22 cellular contexts compared by ENCODE assay signal in the genomic region with DNA sequence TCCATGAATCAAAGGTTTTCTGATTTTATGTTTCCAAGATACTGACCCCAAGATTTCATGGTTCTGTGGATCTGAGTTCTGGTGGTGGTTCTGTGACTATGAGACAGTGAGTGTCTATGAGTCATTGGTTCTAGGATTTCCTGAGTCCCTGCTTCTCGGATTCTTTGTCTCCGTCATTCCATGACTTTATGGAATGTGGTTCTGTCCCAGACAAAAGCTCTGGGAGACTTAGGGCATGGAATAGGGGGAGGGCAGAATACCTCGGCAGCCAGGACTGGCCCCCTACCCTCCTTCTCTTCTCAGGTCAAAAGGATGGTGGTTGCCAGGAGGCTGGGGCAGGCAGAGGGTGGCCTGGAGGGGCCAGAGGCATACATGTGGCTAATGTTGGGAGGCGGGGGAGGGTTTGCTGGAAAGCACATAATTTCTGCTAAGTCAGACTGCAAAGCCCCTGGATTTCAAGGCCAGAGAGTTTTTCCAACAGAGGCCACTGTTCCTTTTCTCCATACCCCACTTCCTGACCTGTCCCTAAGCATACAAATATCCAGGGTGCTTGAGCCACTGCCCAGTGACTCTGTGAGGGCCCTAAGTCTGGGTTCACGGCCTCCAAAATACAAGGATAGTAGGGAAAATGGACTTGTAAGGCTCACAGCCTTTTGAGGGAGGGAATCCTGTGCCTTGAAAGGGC. TPM values are rescaled to one million over a fixed set of nuclear protein-coding genes. Genes with fewer than 3 reads are reported as not detected.
DNase-seq lines count a peak whose midpoint lies in the region; ATAC-seq, FAIRE-seq and TF ChIP-seq lines count a peak whose summit lies in the region.
"Had no signal": no experiment of that assay in that cellular context is flagged by ENCODE, and none has a peak within 500 bp of the region (broad histone marks: within the 10 kb centered on the region; RNA-seq: fewer than 3 reads in every experiment).

No MANE protein-coding gene starts in this region.

- H4K91ac ChIP-seq in mesenchymal stem cell (ENCODE audit: low read length), result peak overlapping the region; percentile 64

- TF ChIP-seq CTCF in HepG2 (CRISPR knock-in tag; IDR thresholded peaks at IDR 0.05) (no peak), right lobe of liver (IDR thresholded peaks at IDR 0.05) (no peak), brain (conservative IDR thresholded peaks at IDR 0.05) (no peak), type B pancreatic cell (conservative IDR thresholded peaks at IDR 0.05) (no peak), BE2C (IDR thresholded peaks at IDR 0.05; ENCODE audit: low read depth, low read length) (no peak)
- no peak for TF ChIP-seq CTCF in CD8-positive, alpha-beta T cell (IDR thresholded peaks at IDR 0.05)

- intact Hi-C loops in HepG2 (cut with micrococcal nuclease; ENCODE audit: unreplicated experiment) (no loop called here), right lobe of liver (cut with DNase I) (no loop called here)
- intact Hi-C loops in CD8-positive, alpha-beta T cell (cut with DNase I, micrococcal nuclease), result no loop called here

- no peaks in the 10 kb centered on the region for H4K20me1 ChIP-seq in HepG2 (ENCODE audit: insufficient read depth, low read length)

- H3K27me3 Mint-ChIP-seq in brain (no peaks in the 10 kb centered on the region), type B pancreatic cell (peaks cover 3% of the 10 kb centered on the region)
- H3K27me3 Mint-ChIP-seq in CD8-positive, alpha-beta T cell (ENCODE audit: low read depth), result no peaks in the 10 kb centered on the region
- H3K27me3 Mint-ChIP-seq: central memory CD8-positive, alpha-beta T cell had no signal

- H3K36me3 ChIP-seq in HepG2 (replicated peaks in 1 of 2; ENCODE audit: control insufficient read depth in 1 of 2, insufficient read depth in 2 of 2, low read length in 2 of 2) (no peaks in the 10 kb centered on the region), right lobe of liver (no peaks in the 10 kb centered on the region), mesenchymal stem cell (ENCODE audit: control insufficient read depth in 1 of 2, insufficient read depth in 2 of 2, low read depth in 1 of 2, low read length in 2 of 2) (no peaks in the 10 kb centered on the region), BE2C (no peaks in the 10 kb centered on the region)
- no peaks in the 10 kb centered on the region for H3K36me3 ChIP-seq in CD8-positive, alpha-beta T cell (ENCODE audit: insufficient read depth, low read length)
- H3K36me3 ChIP-seq: left lung had no signal

- H3K4me1 Mint-ChIP-seq in brain, result peaks cover 30% of the 10 kb centered on the region
- peaks cover 21% of the 10 kb centered on the region for H3K4me1 Mint-ChIP-seq in type B pancreatic cell (ENCODE audit: unreplicated experiment)
- no peaks in the 10 kb centered on the region for H3K4me1 Mint-ChIP-seq in CD8-positive, alpha-beta T cell (ENCODE audit: low read depth)
- H3K4me1 Mint-ChIP-seq: activated naive CD8-positive, alpha-beta T cell treated with anti-CD3 and anti-CD28 coated beads for 36 hours; central memory CD8-positive, alpha-beta T cell; IgD-negative memory B cell; naive B cell had no signal

- peak; percentile 67 for ATAC-seq in HepG2
- ATAC-seq in right lobe of liver, result no peak
- no peak for ATAC-seq in CD8-positive, alpha-beta T cell
- ATAC-seq: left lung had no signal

- peak overlapping the region; percentile 63 for H2BK15ac ChIP-seq in mesenchymal stem cell (ENCODE audit: low read depth, poor library complexity, severe bottlenecking)

- no peak for TF ChIP-seq POLR2A in HepG2 (IDR thresholded peaks at IDR 0.05; ENCODE audit: insufficient read depth in 1 of 2, low read depth in 2 of 2, low read length in 2 of 2)
- no peak for TF ChIP-seq POLR2A in right lobe of liver (IDR thresholded peaks at IDR 0.05)

- H3K9me3 Mint-ChIP-seq in brain (peaks cover 0 to 2% (median 0%) of the 10 kb centered on the region in 5 experiments), type B pancreatic cell (no peaks in the 10 kb centered on the region)
- no peaks in the 10 kb centered on the region for H3K9me3 Mint-ChIP-seq in CD8-positive, alpha-beta T cell
- H3K9me3 Mint-ChIP-seq: activated naive CD8-positive, alpha-beta T cell treated with anti-CD3 and anti-CD28 coated beads for 36 hours; central memory CD8-positive, alpha-beta T cell; IgD-negative memory B cell; naive B cell had no signal

- peak overlapping the region; percentile 60 to 63 for H3K18ac ChIP-seq in mesenchymal stem cell (ENCODE audit: low read depth in 1 of 2, low read length in 2 of 2)

- H3K27ac Mint-ChIP-seq in brain (peak overlapping the region in 4 of 5 experiments; percentile 19 to 93 (median 53)), type B pancreatic cell (peak overlapping the region; percentile 86)
- H3K27ac Mint-ChIP-seq in CD8-positive, alpha-beta T cell, result no peak overlapping the region
- H3K27ac Mint-ChIP-seq: activated naive CD8-positive, alpha-beta T cell treated with anti-CD3 and anti-CD28 coated beads for 36 hours; IgD-negative memory B cell; naive B cell had no signal

- peak overlapping the region; percentile 57 for H2BK5ac ChIP-seq in mesenchymal stem cell (ENCODE audit: low read depth, low read length, poor library complexity, severe bottlenecking)

- H2BK120ac ChIP-seq in mesenchymal stem cell (ENCODE audit: low read depth, low read length), result no peak overlapping the region

- peak; percentile 38 for DNase-seq in HepG2 (ENCODE audit: low spot score)
- DNase-seq in right lobe of liver, result no peak
- DNase-seq in mesenchymal stem cell, result peak; percentile 79
- no peak for DNase-seq in type B pancreatic cell (ENCODE audit: extremely low spot score, unreplicated experiment)
- no peak for DNase-seq in DMS 273 treated with DMSO at 0.1 percent for 48 hours (lab: John Stamatoyannopoulos, UW)
- no peak for DNase-seq in CD8-positive, alpha-beta T cell
- no peak for DNase-seq in BE2C
- DNase-seq: 8988T; activated CD4-positive, alpha-beta T cell treated with anti-CD3 and anti-CD28 coated beads for 4 hours; activated naive CD8-positive, alpha-beta T cell treated with anti-CD3 and anti-CD28 coated beads for 36 hours; head of caudate nucleus; left lung; naive B cell; NCI-H1092; NCI-H2107; NCI-H82; T-helper 2 cell had no signal

- H3K4me3 ChIP-seq in HepG2 (replicated peaks in 1 of 3; ENCODE audit: insufficient read depth in 1 of 3, low read depth in 2 of 3, low read length in 3 of 3) (peak overlapping the region in 1 of 3 experiments; percentile 45; a peak in 1 of 6 replicates), right lobe of liver (no peak overlapping the region), mesenchymal stem cell (ENCODE audit: insufficient read depth in 1 of 2, low read depth in 1 of 2, low read length in 2 of 2) (no peak overlapping the region), BE2C (ENCODE audit: low read depth, low read length) (no peak overlapping the region)
- H3K4me3 ChIP-seq in CD8-positive, alpha-beta T cell (ENCODE audit: low read depth, low read length), result no peak overlapping the region
- H3K4me3 ChIP-seq: left lung had no signal

- H3K4me2 ChIP-seq in HepG2 (ENCODE audit: low read depth, low read length) (peak overlapping the region; percentile 57), mesenchymal stem cell (ENCODE audit: low read length, poor library complexity, severe bottlenecking) (no peak overlapping the region)

- 3% methylated on average over 4 of the region's 5 CpGs for WGBS in HepG2 (ENCODE audit: low lambda C conversion rate)
- 54% methylated on average over 2 of the region's 5 CpGs for WGBS in right lobe of liver (ENCODE audit: insufficient coverage, low coverage, low lambda C conversion rate, missing lambda C conversion rate)
- 48% methylated on average over 5 of the region's 5 CpGs for WGBS in mesenchymal stem cell

- no peaks in the 10 kb centered on the region for H3K79me1 ChIP-seq in mesenchymal stem cell (replicated peaks; ENCODE audit: low read length, poor library complexity, severe bottlenecking)

- H4K8ac ChIP-seq in mesenchymal stem cell (ENCODE audit: low read length), result peak overlapping the region; percentile 77

- peak overlapping the region in 1 of 2 experiments; percentile 17 for H2BK12ac ChIP-seq in mesenchymal stem cell (ENCODE audit: low read length in 2 of 2)

- no peaks in the 10 kb centered on the region for H3K79me2 ChIP-seq in HepG2 (ENCODE audit: insufficient read depth, low read length)

- no TSS peak for BruUV-seq in HepG2 (replicated peaks; lab: Mats Ljungman, UMichigan)

- TF ChIP-seq EP300 in HepG2 (IDR thresholded peaks at IDR 0.05; ENCODE audit: low read depth in 2 of 2, low read length in 2 of 2), result no peak
- no peak for TF ChIP-seq EP300 in HepG2 (CRISPR knock-in tag; IDR thresholded peaks at IDR 0.05; ENCODE audit: borderline replicate concordance)

- peak overlapping the region in 1 of 5 experiments; percentile 42 for H3K4me3 Mint-ChIP-seq in brain
- H3K4me3 Mint-ChIP-seq in type B pancreatic cell, result peak overlapping the region; percentile 67
- no peak overlapping the region for H3K4me3 Mint-ChIP-seq in CD8-positive, alpha-beta T cell
- H3K4me3 Mint-ChIP-seq: activated naive CD8-positive, alpha-beta T cell treated with anti-CD3 and anti-CD28 coated beads for 36 hours; central memory CD8-positive, alpha-beta T cell; IgD-negative memory B cell; naive B cell had no signal

- H3K4me1 ChIP-seq in HepG2 (ENCODE audit: insufficient read depth, low read length) (peaks cover 27% of the 10 kb centered on the region), right lobe of liver (no peaks in the 10 kb centered on the region), mesenchymal stem cell (ENCODE audit: control insufficient read depth, insufficient read depth, low read depth, low read length) (peaks cover 32% of the 10 kb centered on the region), BE2C (no peaks in the 10 kb centered on the region)
- H3K4me1 ChIP-seq in CD8-positive, alpha-beta T cell (ENCODE audit: insufficient read depth, low read length), result no peaks in the 10 kb centered on the region
- H3K4me1 ChIP-seq: left lung had no signal

- CTCF ChIA-PET in HepG2 (lab: Yijun Ruan, JAX; ENCODE audit: low intra/inter-chr PET ratio, low total read pairs), result no interaction called here
- CTCF ChIA-PET in CD8-positive, alpha-beta T cell (lab: Charles Lee), result interaction anchor here (1.1 to 1.2 kb wide), 2 partner anchors 13 to 354 kb away, joined by 3 to 5 read pairs; no protein-coding TSS in a partner anchor

- H3K27ac ChIP-seq in HepG2 (ENCODE audit: extremely low read length, insufficient read depth, low read length), result no peak overlapping the region
- no peak overlapping the region for H3K27ac ChIP-seq in right lobe of liver
- peak overlapping the region; percentile 90 for H3K27ac ChIP-seq in mesenchymal stem cell (ENCODE audit: low read length, poor library complexity, severe bottlenecking)
- H3K27ac ChIP-seq in CD8-positive, alpha-beta T cell (ENCODE audit: low read depth, low read length), result no peak overlapping the region
- H3K27ac ChIP-seq: epithelial cell of prostate, left lung, RWPE1 had no signal

- peak overlapping the region in 1 of 2 experiments; percentile 83 for H3K14ac ChIP-seq in mesenchymal stem cell (ENCODE audit: low read length in 2 of 2)

- POLR2A ChIA-PET in HepG2 (lab: Yijun Ruan, JAX), result interaction anchor here (1.5 kb wide), 1 partner anchor 14 kb away, joined by 5 read pairs; no protein-coding TSS in a partner anchor
- POLR2A ChIA-PET in CD8-positive, alpha-beta T cell (lab: Charles Lee), result interaction anchor here (0.6 kb wide), 1 partner anchor 217 kb away, joined by 3 read pairs; no protein-coding TSS in a partner anchor

- H3K9me3 ChIP-seq in HepG2 (ENCODE audit: low read length) (no peaks in the 10 kb centered on the region), right lobe of liver (no peaks in the 10 kb centered on the region), mesenchymal stem cell (ENCODE audit: control insufficient read depth, low read length) (no peaks in the 10 kb centered on the region), BE2C (no peaks in the 10 kb centered on the region)
- H3K9me3 ChIP-seq in CD8-positive, alpha-beta T cell (ENCODE audit: low read length), result no peaks in the 10 kb centered on the region
- H3K9me3 ChIP-seq: left lung had no signal

- no peaks in the 10 kb centered on the region for H3K36me3 Mint-ChIP-seq in brain
- H3K36me3 Mint-ChIP-seq in type B pancreatic cell, result no peaks in the 10 kb centered on the region
- H3K36me3 Mint-ChIP-seq in CD8-positive, alpha-beta T cell, result no peaks in the 10 kb centered on the region
- H3K36me3 Mint-ChIP-seq: activated naive CD8-positive, alpha-beta T cell treated with anti-CD3 and anti-CD28 coated beads for 36 hours; naive B cell had no signal

- no peak for FAIRE-seq in HepG2 (lab: Jason Lieb, UNC)

- H3K27me3 ChIP-seq in HepG2 (ENCODE audit: control insufficient read depth in 1 of 2, insufficient read depth in 2 of 2, low read length in 2 of 2) (peaks cover 0 to 10% of the 10 kb centered on the region in 2 experiments; a peak in 2 of 5 replicates), right lobe of liver (no peaks in the 10 kb centered on the region), mesenchymal stem cell (ENCODE audit: control insufficient read depth in 1 of 2, insufficient read depth in 1 of 2, low read length in 2 of 2) (peaks cover 4 to 18% of the 10 kb centered on the region in 2 experiments), BE2C (no peaks in the 10 kb centered on the region)
- H3K27me3 ChIP-seq in CD8-positive, alpha-beta T cell (ENCODE audit: insufficient read depth, low read length), result no peaks in the 10 kb centered on the region
- H3K27me3 ChIP-seq: left lung had no signal

- peak overlapping the region; percentile 51 to 83 for H3K4ac ChIP-seq in mesenchymal stem cell (ENCODE audit: low read depth in 1 of 2, low read length in 2 of 2)

- no peak for TF ChIP-seq RAD21 in HepG2 (CRISPR knock-in tag; IDR thresholded peaks at IDR 0.05)

- H3K9ac ChIP-seq in HepG2 (ENCODE audit: insufficient read depth, low read depth, low read length), result no peak overlapping the region
- H3K9ac ChIP-seq in mesenchymal stem cell (ENCODE audit: low read length), result no peak overlapping the region

- peak overlapping the region; percentile 100 for H2AK5ac ChIP-seq in mesenchymal stem cell (ENCODE audit: low read length, severe bottlenecking)

- in situ Hi-C loops in HepG2 (cut with HindIII; ENCODE audit: extremely low pct_ligation_motif_present, low pct_unique_long_range_greater_than_20kb), result no loop called here

- H2AFZ ChIP-seq in HepG2 (ENCODE audit: low read length) (peak overlapping the region; percentile 7), mesenchymal stem cell (ENCODE audit: low read depth, low read length) (peak overlapping the region; percentile 47)

- H3K23ac ChIP-seq in mesenchymal stem cell (ENCODE audit: low read length in 2 of 2), result no peak overlapping the region

RNA-seq across cellular contexts. Expression of gene CDCP2, which starts 17.2 kb away (rescaled TPM):
- total RNA-seq in HepG2 (2016; rRNA removed; fragmentation: Illumina TruSeq; extraction: Trizol), result not detected in 2 replicates
- total RNA-seq in HepG2 (2016; cell fraction: cytosol; rRNA removed; fragmentation: Illumina TruSeq; extraction: Trizol; ENCODE audit: low read depth), result not detected in 2 replicates
- not detected in 2 replicates for total RNA-seq in HepG2 (2016; cell fraction: insoluble cytoplasmic fraction; rRNA removed; fragmentation: Illumina TruSeq; extraction: Trizol)
- total RNA-seq in HepG2 (2016; cell fraction: membrane; rRNA removed; fragmentation: Illumina TruSeq; extraction: Trizol), result not detected in 2 replicates
- not detected in 2 replicates for total RNA-seq in HepG2 (2016; cell fraction: nucleus; rRNA removed; fragmentation: Illumina TruSeq; extraction: Trizol)
- polyA plus RNA-seq in HepG2 (2011; rRNA removed), result 0.03 TPM in 1 of 2 replicates, not detected in the other
- not detected in 2 replicates for polyA plus RNA-seq in HepG2 (2011; cell fraction: cytosol; rRNA removed)
- not detected in 2 replicates for polyA plus RNA-seq in HepG2 (2011; cell fraction: nucleus; rRNA removed)
- not detected in 2 replicates for polyA plus RNA-seq in HepG2 (2012)
- not detected in 2 replicates for polyA plus RNA-seq in HepG2 (2016; cell fraction: cytosol; fragmentation: Illumina TruSeq; extraction: Trizol; ENCODE audit: low read depth)
- not detected in 2 replicates for polyA plus RNA-seq in HepG2 (2016; cell fraction: insoluble cytoplasmic fraction; fragmentation: Illumina TruSeq; extraction: Trizol; ENCODE audit: low read depth)
- not detected in 2 replicates for polyA plus RNA-seq in HepG2 (2016; cell fraction: membrane; fragmentation: Illumina TruSeq; extraction: Trizol; ENCODE audit: low read depth)
- polyA plus RNA-seq in HepG2 (2016; cell fraction: nucleus; fragmentation: Illumina TruSeq; extraction: Trizol; ENCODE audit: insufficient read depth, low read depth), result not detected in 2 replicates
- not detected in 2 replicates for polyA minus RNA-seq in HepG2 (2011; rRNA and poly(A)+ RNA removed; ENCODE audit: low replicate concordance)
- polyA minus RNA-seq in HepG2 (2011; cell fraction: cytosol; rRNA and poly(A)+ RNA removed), result not detected in 2 replicates
- polyA minus RNA-seq in HepG2 (2011; cell fraction: nucleus; rRNA and poly(A)+ RNA removed), result not detected in 2 replicates
- total RNA-seq in right lobe of liver, result not detected
- not detected for polyA plus RNA-seq in brain (ENCODE audit: insufficient read depth, low read depth, low replicate concordance)
- not detected for polyA plus RNA-seq in mesenchymal stem cell (2013, experiment 1 of 2)
- not detected for polyA plus RNA-seq in mesenchymal stem cell (2013, experiment 2 of 2)
- total RNA-seq in type B pancreatic cell (ENCODE audit: low replicate concordance), result not detected in 2 replicates
- total RNA-seq in CD8-positive, alpha-beta T cell, result not detected
- polyA plus RNA-seq in BE2C (2012; ENCODE audit: insufficient read depth, insufficient read length, low read depth), result not detected
- total RNA-seq: activated naive CD8-positive, alpha-beta T cell treated with anti-CD3 and anti-CD28 coated beads for 36 hours had no signal
- polyA plus RNA-seq: IgD-negative memory B cell had no signal

Comparison
In these comparisons a context has a peak if more than half of its experiments do, and no peak if none do; other contexts are left out.
1. DNase-seq: peak in HepG2 (single experiment) and mesenchymal stem cell (single experiment); none in right lobe of liver (0 of 3), type B pancreatic cell (single experiment), DMS 273 treated with DMSO at 0.1 percent for 48 hours (single experiment), CD8-positive, alpha-beta T cell (0 of 7) and BE2C (single experiment).